13 cellular contexts compared by ENCODE assay signal in the genomic region with DNA sequence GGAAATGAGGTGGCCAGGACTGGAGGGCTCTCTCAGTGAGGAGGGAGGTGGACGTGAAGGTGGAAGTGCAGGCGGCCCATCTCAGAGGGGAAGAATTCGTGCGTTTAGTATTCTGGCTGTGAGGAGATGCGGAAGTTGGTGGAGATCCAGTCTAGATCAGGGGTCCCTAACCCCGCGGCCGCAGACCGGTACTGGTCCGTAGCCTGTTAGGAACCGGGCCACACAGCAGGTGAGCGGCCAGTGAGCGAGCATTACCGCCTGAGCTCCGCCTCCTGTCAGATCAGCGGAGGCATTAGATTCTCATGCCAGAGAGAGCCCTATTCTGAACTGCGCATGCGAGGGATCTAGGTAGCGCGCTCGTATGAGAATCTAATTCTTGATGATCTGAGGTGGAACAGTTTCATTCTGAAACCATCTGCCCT. TPM values are rescaled to one million over a fixed set of nuclear protein-coding genes. Genes with fewer than 3 reads are reported as not detected.
DNase-seq lines count a peak whose midpoint lies in the region; ATAC-seq and TF ChIP-seq lines count a peak whose summit lies in the region.
"Had no signal": no experiment of that assay in that cellular context is flagged by ENCODE, and none has a peak within 500 bp of the region (broad histone marks: within the 10 kb centered on the region; RNA-seq: fewer than 3 reads in every experiment).

No MANE protein-coding gene starts in this region.

- no peak overlapping the region for H3K4me3 Mint-ChIP-seq in activated CD8-positive, alpha-beta memory T cell treated with anti-CD3 and anti-CD28 coated beads, Interleukin-2, amount 10 ng/mL, durations not matched to agents 7 days and 5 days

- DNase-seq in esophagus squamous epithelium (lab: John Stamatoyannopoulos, UW) (no peak), LoVo (ENCODE audit: low spot score) (no peak)
- DNase-seq in activated CD8-positive, alpha-beta memory T cell treated with anti-CD3 and anti-CD28 coated beads, Interleukin-2, amount 10 ng/mL, durations not matched to agents 7 days and 5 days = no peak
- DNase-seq: activated T-cell treated with anti-CD3 and anti-CD28 coated beads for 4 hours; NK-92 treated with Interleukin-12 subunit alpha and Interleukin-12 subunit beta, amount 100 ng/mL, for 24 hours had no signal

- H3K27ac ChIP-seq in ACC112 (ENCODE audit: low read depth, low read length) = no peak overlapping the region
- no peak overlapping the region for H3K27ac ChIP-seq in HUES64 (ENCODE audit: low read depth, low read length)
- no peak overlapping the region for H3K27ac ChIP-seq in esophagus squamous epithelium
- H3K27ac ChIP-seq in parathyroid adenoma = no peak overlapping the region
- H3K27ac ChIP-seq: pancreas, SK-N-MC had no signal

- H3K4me1 ChIP-seq in ACC112 (ENCODE audit: control insufficient read depth, insufficient read depth, low read length, unreplicated experiment) = peaks cover 4% of the 10 kb centered on the region
- 0 out of 2 replicates have a peak, but pooled peaks cover 6% of the 10 kb centered on the region for H3K4me1 ChIP-seq in HUES64 (ENCODE audit: insufficient read depth, low read length)
- peaks cover 14 to 31% (median 16%) of the 10 kb centered on the region in 3 donors for H3K4me1 ChIP-seq in esophagus squamous epithelium
- no peaks in the 10 kb centered on the region for H3K4me1 ChIP-seq in parathyroid adenoma
- H3K4me1 ChIP-seq: HAP-1 had no signal

- no peaks in the 10 kb centered on the region for H3K9me3 ChIP-seq in HUES64 (ENCODE audit: insufficient read depth, low read depth, low read length)
- no peaks in the 10 kb centered on the region for H3K9me3 ChIP-seq in esophagus squamous epithelium
- no peaks in the 10 kb centered on the region for H3K9me3 ChIP-seq in parathyroid adenoma (ENCODE audit: control insufficient read depth, low read length)
- H3K9me3 ChIP-seq: HAP-1, pancreas had no signal

- no peak for TF ChIP-seq POLR2A in esophagus squamous epithelium (IDR thresholded peaks at IDR 0.05)

- H2AFZ ChIP-seq in ACC112 (ENCODE audit: low read length, unreplicated experiment) = no peak overlapping the region
- H2AFZ ChIP-seq in parathyroid adenoma = peak overlapping the region; percentile 93

- H3K27me3 Mint-ChIP-seq in activated CD8-positive, alpha-beta memory T cell treated with anti-CD3 and anti-CD28 coated beads, Interleukin-2, amount 10 ng/mL, durations not matched to agents 7 days and 5 days = peaks cover 34% of the 10 kb centered on the region

- intact Hi-C loops in esophagus squamous epithelium (cut with DNase I) = loop anchor here (10.0 kb wide), 1 partner anchor 279 kb away; no protein-coding TSS in a partner anchor

- H3K9me3 Mint-ChIP-seq in activated CD8-positive, alpha-beta memory T cell treated with anti-CD3 and anti-CD28 coated beads, Interleukin-2, amount 10 ng/mL, durations not matched to agents 7 days and 5 days (ENCODE audit: low read depth) = no peaks in the 10 kb centered on the region

- peaks cover 3% of the 10 kb centered on the region for H3K79me2 ChIP-seq in ACC112 (ENCODE audit: control insufficient read depth, insufficient read depth, low read length, unreplicated experiment)
- H3K79me2 ChIP-seq in parathyroid adenoma = no peaks in the 10 kb centered on the region

- CTCF ChIA-PET in activated CD8-positive, alpha-beta memory T cell treated with anti-CD3 and anti-CD28 coated beads, Interleukin-2, amount 10 ng/mL, durations not matched to agents 7 days and 5 days (lab: Charles Lee) = no interaction called here

- TF ChIP-seq CTCF in esophagus squamous epithelium (IDR thresholded peaks at IDR 0.05) (no peak), parathyroid adenoma (IDR thresholded peaks at IDR 0.05) (no peak)

- H3K9ac ChIP-seq in HUES64 (ENCODE audit: low read depth, low read length) (no peak overlapping the region), parathyroid adenoma (no peak overlapping the region)

- no peak for ATAC-seq in activated CD8-positive, alpha-beta memory T cell treated with anti-CD3 and anti-CD28 coated beads, Interleukin-2, amount 10 ng/mL, durations not matched to agents 7 days and 5 days
- no peak for ATAC-seq in GM18511 (IDR thresholded peaks at IDR 0.05; ENCODE audit: unreplicated experiment)
- ATAC-seq in GM18498 (IDR thresholded peaks at IDR 0.05; ENCODE audit: unreplicated experiment) = no peak

- H3K36me3 Mint-ChIP-seq in activated CD8-positive, alpha-beta memory T cell treated with anti-CD3 and anti-CD28 coated beads, Interleukin-2, amount 10 ng/mL, durations not matched to agents 7 days and 5 days = no peaks in the 10 kb centered on the region

- no peaks in the 10 kb centered on the region for H3K36me3 ChIP-seq in ACC112 (ENCODE audit: insufficient read depth, low read length)
- H3K36me3 ChIP-seq in HUES64 (ENCODE audit: insufficient read depth, low read length) = no peaks in the 10 kb centered on the region
- H3K36me3 ChIP-seq in esophagus squamous epithelium = no peaks in the 10 kb centered on the region
- H3K36me3 ChIP-seq in parathyroid adenoma (ENCODE audit: control insufficient read depth, insufficient read depth, low read length) = no peaks in the 10 kb centered on the region
- H3K36me3 ChIP-seq: HAP-1, pancreas had no signal

- WGBS in HUES64 = 25% methylated on average over 21 of the region's 21 CpGs
- WGBS in esophagus squamous epithelium, 2 donors = 37 to 46% methylated on average over 21 of the region's 21 CpGs

- H3K4me3 ChIP-seq in ACC112 (ENCODE audit: low read depth, low read length) (peak overlapping the region; percentile 76; the same call in 1 of the 2 replicates), HUES64 (ENCODE audit: low read length) (peak overlapping the region; percentile 31), esophagus squamous epithelium (peak overlapping the region in 3 of 4 donors; percentile 56 to 84 (median 69)), parathyroid adenoma (ENCODE audit: low read depth, low read length) (no peak overlapping the region)

- H3K4me2 ChIP-seq in parathyroid adenoma (ENCODE audit: low read length) = no peak overlapping the region

- peaks cover 22% of the 10 kb centered on the region for H3K27me3 ChIP-seq in ACC112 (ENCODE audit: insufficient read depth, low read length)
- H3K27me3 ChIP-seq in HUES64 (ENCODE audit: insufficient read depth, low read length) = peaks cover 57% of the 10 kb centered on the region
- H3K27me3 ChIP-seq in esophagus squamous epithelium = peaks cover 0 to 68% (median 0%) of the 10 kb centered on the region in 4 donors
- no peaks in the 10 kb centered on the region for H3K27me3 ChIP-seq in parathyroid adenoma (ENCODE audit: control insufficient read depth, insufficient read depth, low read length)
- H3K27me3 ChIP-seq: pancreas had no signal

- H3K4me1 Mint-ChIP-seq in activated CD8-positive, alpha-beta memory T cell treated with anti-CD3 and anti-CD28 coated beads, Interleukin-2, amount 10 ng/mL, durations not matched to agents 7 days and 5 days = no peaks in the 10 kb centered on the region

- H3K27ac Mint-ChIP-seq in activated CD8-positive, alpha-beta memory T cell treated with anti-CD3 and anti-CD28 coated beads, Interleukin-2, amount 10 ng/mL, durations not matched to agents 7 days and 5 days = no peak overlapping the region

RNA-seq across cellular contexts. Expression of a gene that starts 1.6 kb away (rescaled TPM):
- polyA plus RNA-seq in HUES64 (2013, experiment 1 of 2) = 10.9 TPM
- 16.7 TPM for polyA plus RNA-seq in HUES64 (2013, experiment 2 of 2)
- total RNA-seq in esophagus squamous epithelium = 10 to 100 TPM in 1 of 4 donors, 1 to 10 TPM in 3; 3.1 to 29.6 (median 5.7) TPM
- not detected for total RNA-seq in activated CD8-positive, alpha-beta memory T cell treated with anti-CD3 and anti-CD28 coated beads, Interleukin-2, amount 10 ng/mL, durations not matched to agents 7 days and 5 days

Comparison
In these comparisons a context has a peak if more than half of its experiments do, and no peak if none do; other contexts are left out.
1. RNA of a gene that starts 1.6 kb away (total RNA-seq): 3.1 to 29.6 TPM in esophagus squamous epithelium; not detected in activated CD8-positive, alpha-beta memory T cell treated with anti-CD3 and anti-CD28 coated beads, Interleukin-2, amount 10 ng/mL, durations not matched to agents 7 days and 5 days; every median in the first group is over 4 times any median in the second.